In the genomic region with DNA sequence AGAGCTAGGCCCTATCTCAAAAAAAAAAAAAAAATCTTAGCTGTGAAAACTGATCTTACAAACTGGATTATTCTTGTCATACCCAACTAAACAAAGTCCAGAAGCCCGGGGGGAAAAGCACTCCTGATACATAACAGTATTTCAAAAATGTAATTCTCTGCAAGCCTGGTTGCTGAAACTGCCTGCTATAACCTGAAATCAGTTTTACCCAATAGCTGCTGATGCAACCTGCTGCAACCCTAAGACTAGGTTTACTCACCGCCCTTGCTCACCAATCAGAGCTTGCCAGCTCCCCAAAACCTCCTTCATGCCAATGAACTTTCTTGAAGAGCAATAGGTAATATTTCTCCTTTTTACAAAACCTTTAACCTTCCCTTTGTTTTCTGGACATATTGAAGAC, we compare ENCODE assay signal across 1 cellular context.
TF ChIP-seq lines count a peak whose summit lies in the region.

No MANE protein-coding gene starts in this region.

TF ChIP-seq in HCT116, 20 proteins besides CTCF, POLR2A, EP300 and RAD21 (continued from another document):
- TF ChIP-seq, protein P1, sequence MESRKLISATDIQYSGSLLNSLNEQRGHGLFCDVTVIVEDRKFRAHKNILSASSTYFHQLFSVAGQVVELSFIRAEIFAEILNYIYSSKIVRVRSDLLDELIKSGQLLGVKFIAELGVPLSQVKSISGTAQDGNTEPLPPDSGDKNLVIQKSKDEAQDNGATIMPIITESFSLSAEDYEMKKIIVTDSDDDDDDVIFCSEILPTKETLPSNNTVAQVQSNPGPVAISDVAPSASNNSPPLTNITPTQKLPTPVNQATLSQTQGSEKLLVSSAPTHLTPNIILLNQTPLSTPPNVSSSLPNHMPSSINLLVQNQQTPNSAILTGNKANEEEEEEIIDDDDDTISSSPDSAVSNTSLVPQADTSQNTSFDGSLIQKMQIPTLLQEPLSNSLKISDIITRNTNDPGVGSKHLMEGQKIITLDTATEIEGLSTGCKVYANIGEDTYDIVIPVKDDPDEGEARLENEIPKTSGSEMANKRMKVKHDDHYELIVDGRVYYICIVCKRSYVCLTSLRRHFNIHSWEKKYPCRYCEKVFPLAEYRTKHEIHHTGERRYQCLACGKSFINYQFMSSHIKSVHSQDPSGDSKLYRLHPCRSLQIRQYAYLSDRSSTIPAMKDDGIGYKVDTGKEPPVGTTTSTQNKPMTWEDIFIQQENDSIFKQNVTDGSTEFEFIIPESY (IDR thresholded peaks at IDR 0.05; ENCODE audit: extremely low read depth, insufficient replicate concordance, low read length): no peak
- no peak for TF ChIP-seq ZFX (IDR thresholded peaks at IDR 0.05)
- TF ChIP-seq EZH2phosphoT487 (IDR thresholded peaks at IDR 0.05; ENCODE audit: borderline replicate concordance): no peak
- no peak for TF ChIP-seq SIN3A (IDR thresholded peaks at IDR 0.05; ENCODE audit: low read depth)
- 0 out of 2 replicates have a peak, but pooled peaks have one; percentile 25 for TF ChIP-seq POLR2AphosphoS5 (IDR thresholded peaks at IDR 0.05; ENCODE audit: low read depth, low read length)
- TF ChIP-seq SRF (IDR thresholded peaks at IDR 0.05; ENCODE audit: low read depth): no peak
- TF ChIP-seq EGR1 (IDR thresholded peaks at IDR 0.05; ENCODE audit: low read depth): no peak
- TF ChIP-seq FOSL1 (IDR thresholded peaks at IDR 0.05; ENCODE audit: low read depth): no peak
